16 cellular contexts compared by ENCODE assay signal in the genomic region with DNA sequence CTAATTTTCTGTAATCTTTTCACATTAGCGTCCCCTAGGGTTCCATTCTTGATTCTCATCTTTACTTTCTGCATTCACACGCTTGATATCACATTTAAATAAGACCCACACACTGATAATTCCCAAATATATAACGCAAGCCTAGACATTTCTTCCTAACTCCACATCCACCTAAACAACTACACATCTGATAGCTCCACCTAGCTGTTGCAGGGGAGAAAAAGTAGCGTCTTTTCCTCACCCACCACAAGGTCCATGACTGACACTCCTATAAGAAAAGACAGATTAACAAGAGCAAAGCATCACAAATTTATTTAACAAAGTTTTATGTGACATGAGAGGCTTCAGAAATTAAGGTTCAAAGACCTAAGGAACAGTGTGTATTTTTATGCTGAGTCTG.
DNase-seq lines count a peak whose midpoint lies in the region; ATAC-seq and TF ChIP-seq lines count a peak whose summit lies in the region.
"Had no signal": no experiment of that assay in that cellular context is flagged by ENCODE, and none has a peak within 500 bp of the region (broad histone marks: within the 10 kb centered on the region; RNA-seq: fewer than 3 reads in every experiment).

No MANE protein-coding gene starts in this region.

- intact Hi-C loops in activated T-helper 2 cell treated with anti-CD3 and anti-CD28 coated beads, Interferon-gamma antibody, Interleukin-2, Interleukin-4, amounts not matched to agents 10 μg/mL and 5 μg/mL and 100 μg/mL, durations not matched to agents 14 hours and 24 hours and 36 hours (cut with micrococcal nuclease) = no loop called here

- H3K4me3 ChIP-seq in neural progenitor cell = no peak overlapping the region
- H3K4me3 ChIP-seq: heart left ventricle, psoas muscle, SJCRH30 had no signal

- H3K9me3 ChIP-seq in neural progenitor cell (ENCODE audit: low read depth) = no peaks in the 10 kb centered on the region
- H3K9me3 ChIP-seq: psoas muscle, SJCRH30 had no signal

- H3F3A ChIP-seq in neural progenitor cell (ENCODE audit: low read depth) = no peaks in the 10 kb centered on the region

- peaks cover 3% of the 10 kb centered on the region for H3K36me3 Mint-ChIP-seq in neural progenitor cell
- no peaks in the 10 kb centered on the region for H3K36me3 Mint-ChIP-seq in activated T-helper 2 cell treated with anti-CD3 and anti-CD28 coated beads, Interferon-gamma antibody, Interleukin-2, Interleukin-4, amounts not matched to agents 10 μg/mL and 5 μg/mL and 100 μg/mL, durations not matched to agents 14 hours and 24 hours and 36 hours (ENCODE audit: low read depth)

- no peaks in the 10 kb centered on the region for H3K79me2 ChIP-seq in neural progenitor cell (ENCODE audit: low read depth)

- DNase-seq in ELF-1 (ENCODE audit: low read depth, low spot score) (peak; percentile 24), NCI-H748 treated with DMSO at 0.1 percent for 48 hours (lab: John Stamatoyannopoulos, UW) (peak; percentile 7), dermis microvascular lymphatic vessel endothelial cell (ENCODE audit: low read depth in 2 of 2) (peak; percentile 22 to 34), neural progenitor cell (ENCODE audit: low spot score) (peak; percentile 42), NCI-H2171 (lab: John Stamatoyannopoulos, UW) (no peak), GOT3 (lab: John Stamatoyannopoulos, UW) (no peak)
- no peak for DNase-seq in activated T-helper 2 cell treated with anti-CD3 and anti-CD28 coated beads, Interferon-gamma antibody, Interleukin-2, Interleukin-4, amounts not matched to agents 10 μg/mL and 5 μg/mL and 100 μg/mL, durations not matched to agents 14 hours and 24 hours and 36 hours (ENCODE audit: low spot score)
- DNase-seq: activated CD4-positive, alpha-beta T cell treated with anti-CD3 and anti-CD28 coated beads for 1 hour; activated T-cell treated with anti-CD3 and anti-CD28 coated beads, Interleukin-2, amount 50 U/mL, for 48 hours; heart left ventricle; NCI-H345; psoas muscle; stimulated activated CD4-positive, alpha-beta T cell treated with anti-CD3 and anti-CD28 coated beads, Interleukin-4, amount 100 ng/mL, for 4 hours; stimulated activated naive CD8-positive, alpha-beta T cell treated with anti-CD3 and anti-CD28 coated beads, Interleukin-15, amount 100 ng/mL, for 72 hours had no signal

- no peaks in the 10 kb centered on the region for H3K36me3 ChIP-seq in neural progenitor cell
- H3K36me3 ChIP-seq: heart left ventricle, SJCRH30 had no signal

- peak overlapping the region; percentile 47 for H2AFZ ChIP-seq in neural progenitor cell (replicated peaks)

- H3K4me2 ChIP-seq in neural progenitor cell = no peak overlapping the region

- no peaks in the 10 kb centered on the region for H3K4me1 ChIP-seq in neural progenitor cell
- H3K4me1 ChIP-seq: heart left ventricle, psoas muscle, SJCRH30 had no signal

- H3K9me3 Mint-ChIP-seq in neural progenitor cell = peaks cover 21% of the 10 kb centered on the region
- peaks cover 37% of the 10 kb centered on the region for H3K9me3 Mint-ChIP-seq in activated T-helper 2 cell treated with anti-CD3 and anti-CD28 coated beads, Interferon-gamma antibody, Interleukin-2, Interleukin-4, amounts not matched to agents 10 μg/mL and 5 μg/mL and 100 μg/mL, durations not matched to agents 14 hours and 24 hours and 36 hours

- H3K27me3 Mint-ChIP-seq in neural progenitor cell (ENCODE audit: insufficient read depth, low read depth) = no peaks in the 10 kb centered on the region
- H3K27me3 Mint-ChIP-seq in activated T-helper 2 cell treated with anti-CD3 and anti-CD28 coated beads, Interferon-gamma antibody, Interleukin-2, Interleukin-4, amounts not matched to agents 10 μg/mL and 5 μg/mL and 100 μg/mL, durations not matched to agents 14 hours and 24 hours and 36 hours (ENCODE audit: low read depth) = no peaks in the 10 kb centered on the region
- H3K27me3 Mint-ChIP-seq: stimulated activated naive CD8-positive, alpha-beta T cell treated with anti-CD3 and anti-CD28 coated beads, Interleukin-15, amount 100 ng/mL, for 72 hours had no signal

- no peak overlapping the region for H3K9ac ChIP-seq in neural progenitor cell

- H3K27me3 ChIP-seq in neural progenitor cell = no peaks in the 10 kb centered on the region
- H3K27me3 ChIP-seq: heart left ventricle, SJCRH30 had no signal

- peak; percentile 67 for TF ChIP-seq CTCF in neural progenitor cell (IDR thresholded peaks at IDR 0.05)

- H4K20me1 ChIP-seq in neural progenitor cell (ENCODE audit: low read depth) = no peaks in the 10 kb centered on the region

- ATAC-seq in HG02759 (IDR thresholded peaks at IDR 0.05; ENCODE audit: unreplicated experiment) = no peak
- ATAC-seq: heart left ventricle; psoas muscle; stimulated activated naive CD8-positive, alpha-beta T cell treated with anti-CD3 and anti-CD28 coated beads, Interleukin-15, amount 100 ng/mL, for 72 hours had no signal

- peaks cover 8% of the 10 kb centered on the region for H3K4me1 Mint-ChIP-seq in neural progenitor cell
- H3K4me1 Mint-ChIP-seq in activated T-helper 2 cell treated with anti-CD3 and anti-CD28 coated beads, Interferon-gamma antibody, Interleukin-2, Interleukin-4, amounts not matched to agents 10 μg/mL and 5 μg/mL and 100 μg/mL, durations not matched to agents 14 hours and 24 hours and 36 hours (ENCODE audit: low read depth) = no peaks in the 10 kb centered on the region
- H3K4me1 Mint-ChIP-seq: stimulated activated naive CD8-positive, alpha-beta T cell treated with anti-CD3 and anti-CD28 coated beads, Interleukin-15, amount 100 ng/mL, for 72 hours had no signal

- no peak overlapping the region for H3K27ac ChIP-seq in neural progenitor cell
- H3K27ac ChIP-seq: heart left ventricle, psoas muscle, SJCRH30 had no signal

- H3K27ac Mint-ChIP-seq in neural progenitor cell = no peak overlapping the region
- no peak overlapping the region for H3K27ac Mint-ChIP-seq in activated T-helper 2 cell treated with anti-CD3 and anti-CD28 coated beads, Interferon-gamma antibody, Interleukin-2, Interleukin-4, amounts not matched to agents 10 μg/mL and 5 μg/mL and 100 μg/mL, durations not matched to agents 14 hours and 24 hours and 36 hours
- H3K27ac Mint-ChIP-seq: stimulated activated naive CD8-positive, alpha-beta T cell treated with anti-CD3 and anti-CD28 coated beads, Interleukin-15, amount 100 ng/mL, for 72 hours had no signal

- H3K4me3 Mint-ChIP-seq in neural progenitor cell = no peak overlapping the region
- no peak overlapping the region for H3K4me3 Mint-ChIP-seq in activated T-helper 2 cell treated with anti-CD3 and anti-CD28 coated beads, Interferon-gamma antibody, Interleukin-2, Interleukin-4, amounts not matched to agents 10 μg/mL and 5 μg/mL and 100 μg/mL, durations not matched to agents 14 hours and 24 hours and 36 hours (ENCODE audit: low read depth)
- H3K4me3 Mint-ChIP-seq: stimulated activated naive CD8-positive, alpha-beta T cell treated with anti-CD3 and anti-CD28 coated beads, Interleukin-15, amount 100 ng/mL, for 72 hours had no signal

Comparison
In these comparisons a context has a peak if more than half of its experiments do, and no peak if none do; other contexts are left out.
1. DNase-seq: peak in ELF-1 (single experiment), NCI-H748 treated with DMSO at 0.1 percent for 48 hours (single experiment), dermis microvascular lymphatic vessel endothelial cell (2 of 2) and neural progenitor cell (single experiment); none in NCI-H2171 (single experiment), activated T-helper 2 cell treated with anti-CD3 and anti-CD28 coated beads, Interferon-gamma antibody, Interleukin-2, Interleukin-4, amounts not matched to agents 10 μg/mL and 5 μg/mL and 100 μg/mL, durations not matched to agents 14 hours and 24 hours and 36 hours (single experiment) and GOT3 (single experiment).